In genomic region chr19:21835429-21835809, GRCh38 we compare ENCODE assay signal across 8 cellular contexts. TPM values are rescaled to one million over a fixed set of nuclear protein-coding genes. Genes with fewer than 3 reads are reported as not detected.
A peak's percentile ranks its signal among the peaks of the same experiment; 100 is the strongest.
DNase-seq lines count a peak whose midpoint lies in the region; ATAC-seq and TF ChIP-seq lines count a peak whose summit lies in the region.

No MANE protein-coding gene starts in this region.

- peak overlapping the region; percentile 94 for H3K9ac ChIP-seq in mesenchymal stem cell (ENCODE audit: low read length)

- peak overlapping the region; percentile 71 to 80 for H3K18ac ChIP-seq in mesenchymal stem cell (ENCODE audit: low read depth in 1 of 2, low read length in 2 of 2)

- peaks cover 46% of the 10 kb centered on the region for H3K9me3 ChIP-seq in mesenchymal stem cell (ENCODE audit: control insufficient read depth, low read length)

- H3K79me1 ChIP-seq in mesenchymal stem cell (replicated peaks; ENCODE audit: low read length, poor library complexity, severe bottlenecking): peaks cover 10% of the 10 kb centered on the region

- H3K27me3 ChIP-seq in mesenchymal stem cell (ENCODE audit: control insufficient read depth in 1 of 2, insufficient read depth in 1 of 2, low read length in 2 of 2): no peaks in the 10 kb centered on the region

- H3K4me1 ChIP-seq in mesenchymal stem cell (ENCODE audit: control insufficient read depth, insufficient read depth, low read depth, low read length): peaks cover 1% of the 10 kb centered on the region

- peak overlapping the region; percentile 89 for H4K8ac ChIP-seq in mesenchymal stem cell (ENCODE audit: low read length)

- H2BK15ac ChIP-seq in mesenchymal stem cell (ENCODE audit: low read depth, poor library complexity, severe bottlenecking): no peak overlapping the region

- H2BK120ac ChIP-seq in mesenchymal stem cell (ENCODE audit: low read depth, low read length): no peak overlapping the region

- no peak overlapping the region for H2BK12ac ChIP-seq in mesenchymal stem cell (ENCODE audit: low read length in 2 of 2)

- no peak for TF ChIP-seq CTCF in astrocyte of the spinal cord (IDR thresholded peaks at IDR 0.05; ENCODE audit: low read depth, low read length)

- peak overlapping the region in 1 of 2 experiments; percentile 36 for H3K14ac ChIP-seq in mesenchymal stem cell (ENCODE audit: low read length in 2 of 2)

- H2AK5ac ChIP-seq in mesenchymal stem cell (ENCODE audit: low read length, severe bottlenecking): no peak overlapping the region

- peak overlapping the region; percentile 66 for H3K4me2 ChIP-seq in mesenchymal stem cell (ENCODE audit: low read length, poor library complexity, severe bottlenecking)

- H3K23ac ChIP-seq in mesenchymal stem cell (ENCODE audit: low read length in 2 of 2): peak overlapping the region in 1 of 2 experiments; percentile 65

- peak overlapping the region; percentile 92 for H3K4me3 ChIP-seq in astrocyte of the spinal cord (ENCODE audit: low read depth, low read length)
- H3K4me3 ChIP-seq in mesenchymal stem cell (ENCODE audit: insufficient read depth in 1 of 2, low read depth in 1 of 2, low read length in 2 of 2): peak overlapping the region; percentile 76 to 95

- H3K4ac ChIP-seq in mesenchymal stem cell (ENCODE audit: low read depth in 1 of 2, low read length in 2 of 2): peak overlapping the region in 1 of 2 experiments; percentile 81

- H4K91ac ChIP-seq in mesenchymal stem cell (ENCODE audit: low read length): peak overlapping the region; percentile 43

- in situ Hi-C loops in astrocyte of the spinal cord (cut with HindIII; ENCODE audit: low sequenced_read_pairs): no loop called here

- H2AFZ ChIP-seq in mesenchymal stem cell (ENCODE audit: low read depth, low read length): peak overlapping the region; percentile 60

- H3K36me3 ChIP-seq in mesenchymal stem cell (ENCODE audit: control insufficient read depth in 1 of 2, insufficient read depth in 2 of 2, low read depth in 1 of 2, low read length in 2 of 2): peaks cover 12 to 19% of the 10 kb centered on the region in 2 experiments

- ATAC-seq in HG02840 (IDR thresholded peaks at IDR 0.05; ENCODE audit: low FRiP score, unreplicated experiment): no peak
- no peak for ATAC-seq in HG03342 (IDR thresholded peaks at IDR 0.05; ENCODE audit: unreplicated experiment)
- no peak for ATAC-seq in HG03108 (IDR thresholded peaks at IDR 0.05; ENCODE audit: unreplicated experiment)

- DNase-seq in stimulated activated CD4-positive, alpha-beta T cell treated with anti-CD3 and anti-CD28 coated beads, Interleukin-2, amount 100 ng/mL, for 24 hours: peak; percentile 26 to 34
- DNase-seq in stimulated activated CD4-positive, alpha-beta T cell treated with anti-CD3 and anti-CD28 coated beads, Interleukin-12 subunit alpha, Interleukin-12 subunit beta, amount 100 ng/mL, for 4 hours: no peak
- no peak for DNase-seq in astrocyte of the spinal cord (ENCODE audit: low read depth, low spot score)
- DNase-seq in mesenchymal stem cell: no peak
- no peak for DNase-seq in NCI-H128 (lab: John Stamatoyannopoulos, UW; ENCODE audit: unreplicated experiment)

- WGBS in mesenchymal stem cell: 17% methylated on average over 21 of the region's 23 CpGs

- H2BK5ac ChIP-seq in mesenchymal stem cell (ENCODE audit: low read depth, low read length, poor library complexity, severe bottlenecking): no peak overlapping the region

- peak overlapping the region; percentile 89 for H3K27ac ChIP-seq in mesenchymal stem cell (ENCODE audit: low read length, poor library complexity, severe bottlenecking)

RNA-seq across cellular contexts. Expression of gene ZNF43, which starts 0.6 kb away (rescaled TPM):
- 5.5 TPM for polyA plus RNA-seq in mesenchymal stem cell (2013, experiment 1 of 2)
- 5.4 TPM for polyA plus RNA-seq in mesenchymal stem cell (2013, experiment 2 of 2)

Comparison
In these comparisons a context has a peak if more than half of its experiments do, and no peak if none do; other contexts are left out.
1. DNase-seq: peak in stimulated activated CD4-positive, alpha-beta T cell treated with anti-CD3 and anti-CD28 coated beads, Interleukin-2, amount 100 ng/mL, for 24 hours (2 of 2); none in stimulated activated CD4-positive, alpha-beta T cell treated with anti-CD3 and anti-CD28 coated beads, Interleukin-12 subunit alpha, Interleukin-12 subunit beta, amount 100 ng/mL, for 4 hours (single experiment), astrocyte of the spinal cord (single experiment), mesenchymal stem cell (single experiment) and NCI-H128 (single experiment).